ENCODE assay signal across 8 cellular contexts in the genomic region with DNA sequence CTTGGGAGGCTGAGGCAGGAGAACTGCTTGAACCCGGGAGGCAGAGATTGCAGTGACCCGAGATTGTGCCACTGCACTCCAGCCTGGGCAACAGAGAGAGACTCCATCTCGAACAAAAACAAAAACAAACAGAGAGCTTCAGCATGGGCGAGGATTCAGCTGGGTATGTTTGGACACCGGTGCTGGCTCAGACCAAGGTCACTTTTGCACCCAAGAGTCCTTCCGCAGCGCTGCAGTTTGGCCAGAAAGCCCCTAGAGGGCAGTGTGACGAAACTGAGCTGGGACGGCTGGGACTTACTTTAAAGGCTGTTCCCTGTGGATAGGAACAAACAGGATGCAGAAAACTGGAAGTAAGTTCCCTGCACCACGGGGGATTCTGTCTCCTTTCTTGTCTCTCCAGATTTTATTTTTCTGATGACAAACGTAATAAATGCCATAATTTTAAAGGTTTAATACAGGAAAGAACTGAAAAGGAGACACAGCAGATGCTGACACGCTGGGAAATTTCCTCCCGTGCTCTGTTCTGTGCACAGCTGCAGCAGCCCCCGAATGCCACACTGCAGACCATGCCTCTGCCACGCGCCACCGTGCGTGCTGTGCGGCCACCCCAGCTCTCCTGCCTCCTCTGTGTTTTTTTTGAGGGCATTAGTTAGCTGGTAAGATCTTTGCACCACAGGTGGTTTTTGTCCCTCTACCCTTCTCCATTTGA. TPM values are rescaled to one million over a fixed set of nuclear protein-coding genes. Genes with fewer than 3 reads are reported as not detected.
DNase-seq lines count a peak whose midpoint lies in the region; ATAC-seq, FAIRE-seq and TF ChIP-seq lines count a peak whose summit lies in the region.

No MANE protein-coding gene starts in this region.

- CTCF ChIA-PET in T-cell (lab: Charles Lee) = interaction anchor here (0.6 to 1.9 kb wide), 11 partner anchors 11 to 106 kb away, joined by 3 to 12 read pairs (median 4); no protein-coding TSS in a partner anchor

- TF ChIP-seq CTCF in astrocyte (IDR thresholded peaks at IDR 0.05; ENCODE audit: insufficient read depth, low read depth, low read length) = peak; percentile 94

- H3K27ac Mint-ChIP-seq in T-cell = peak overlapping the region in 1 of 2 donors; percentile 52
- no peak overlapping the region for H3K27ac Mint-ChIP-seq in astrocyte (ENCODE audit: unreplicated experiment)

- no peak overlapping the region for H3K9ac ChIP-seq in astrocyte (ENCODE audit: low read length)

- H3K4me2 ChIP-seq in astrocyte (ENCODE audit: low read length) = peak overlapping the region; percentile 57

- H2AFZ ChIP-seq in astrocyte (ENCODE audit: low read depth, low read length) = no peak overlapping the region

- H3K27me3 Mint-ChIP-seq in T-cell = peaks cover 0 to 2% of the 10 kb centered on the region in 2 donors
- H3K27me3 Mint-ChIP-seq in astrocyte (ENCODE audit: low read depth, unreplicated experiment) = no peaks in the 10 kb centered on the region

- peaks cover 17% of the 10 kb centered on the region for H3K79me2 ChIP-seq in astrocyte (ENCODE audit: insufficient read depth, low read length)

- peaks cover 17% of the 10 kb centered on the region for H3K36me3 ChIP-seq in astrocyte (ENCODE audit: insufficient read depth, low read length)

- H3K36me3 Mint-ChIP-seq in T-cell (no peaks in the 10 kb centered on the region), astrocyte (ENCODE audit: low read depth, unreplicated experiment) (peaks cover 15% of the 10 kb centered on the region)

- peak; percentile 65 to 76 (median 68) for ATAC-seq in T-cell (replicated peaks in 1 of 4)
- ATAC-seq in HG03280 (IDR thresholded peaks at IDR 0.05; ENCODE audit: unreplicated experiment) = no peak
- no peak for ATAC-seq in GM19455 (IDR thresholded peaks at IDR 0.05; ENCODE audit: unreplicated experiment)

- no peak overlapping the region for H3K27ac ChIP-seq in astrocyte (ENCODE audit: low read depth, low read length)

- no peak overlapping the region for H3K4me3 Mint-ChIP-seq in T-cell
- H3K4me3 Mint-ChIP-seq in astrocyte (ENCODE audit: unreplicated experiment) = peak overlapping the region; percentile 54

- H4K20me1 ChIP-seq in astrocyte (ENCODE audit: insufficient read depth, low read length) = peaks cover 4% of the 10 kb centered on the region

- H3K4me3 ChIP-seq in astrocyte (ENCODE audit: insufficient read depth, low read depth, low read length) (no peak overlapping the region), skeletal muscle cell (ENCODE audit: low read depth, low read length) (no peak overlapping the region)

- H3K4me1 ChIP-seq in astrocyte (ENCODE audit: insufficient read depth, low read length) = peaks cover 34% of the 10 kb centered on the region

- FAIRE-seq in astrocyte (lab: Jason Lieb, UNC) = no peak

- POLR2A ChIA-PET in T-cell (lab: Charles Lee) = interaction anchor here in 1 of 2 donors (0.6 kb wide), 1 partner anchor 13 kb away, joined by 3 read pairs; no protein-coding TSS in a partner anchor

- in situ Hi-C loops in G401 (cut with HindIII; ENCODE audit: low sequenced_read_pairs) = no loop called here

- H3K4me1 Mint-ChIP-seq in T-cell (peaks cover 0 to 4% (median 3%) of the 10 kb centered on the region in 3 donors), astrocyte (ENCODE audit: low read depth, unreplicated experiment) (peaks cover 10% of the 10 kb centered on the region)

- no peaks in the 10 kb centered on the region for H3K9me3 ChIP-seq in astrocyte (ENCODE audit: insufficient read depth, low read depth, low read length)

- H3K27me3 ChIP-seq in astrocyte (ENCODE audit: insufficient read depth, low read length) = no peaks in the 10 kb centered on the region

- no peaks in the 10 kb centered on the region for H3K9me3 Mint-ChIP-seq in T-cell
- peaks cover 4% of the 10 kb centered on the region for H3K9me3 Mint-ChIP-seq in astrocyte (ENCODE audit: unreplicated experiment)

- peak; percentile 82 for DNase-seq in G401 (ENCODE audit: low spot score)
- peak; percentile 31 for DNase-seq in NCI-H1048 (lab: John Stamatoyannopoulos, UW)
- DNase-seq in T-cell = peak in 26 of 34 experiments; percentile 10 to 67 (median 47)
- DNase-seq in astrocyte (ENCODE audit: low read depth) = peak; percentile 25
- DNase-seq in hepatic stellate cell (ENCODE audit: low spot score) = peak; percentile 74
- peak; percentile 27 for DNase-seq in skeletal muscle cell (ENCODE audit: low read depth)

RNA-seq across cellular contexts. Expression of gene USP36, which starts 25.2 kb away (rescaled TPM):
- 10.1 and 10.4 TPM in 2 replicates for total RNA-seq in G401 (2014; rRNA removed; shearing (Covaris generic))
- total RNA-seq in T-cell = 100 to 1,000 TPM; 132 to 487 (median 143) TPM
- 48.1 and 51.0 TPM in 2 replicates for total RNA-seq in astrocyte

RNA-seq across cellular contexts. Expression of gene CEP295NL, which starts 37.2 kb away (rescaled TPM):
- total RNA-seq in G401 (2014; rRNA removed; shearing (Covaris generic)) = 0.37 TPM in 1 of 2 replicates, not detected in the other
- 1 to 10 TPM in 2 of 5 donors, under 1 TPM in 3; 0.28 to 3.1 (median 0.41) TPM for total RNA-seq in T-cell
- 1.3 and 1.6 TPM in 2 replicates for total RNA-seq in astrocyte

RNA-seq across cellular contexts. Expression of gene TIMP2, which starts 59.4 kb away (rescaled TPM):
- 32.4 and 37.5 TPM in 2 replicates for total RNA-seq in G401 (2014; rRNA removed; shearing (Covaris generic))
- total RNA-seq in T-cell = 1 to 10 TPM; 5.1 to 6.7 (median 6.5) TPM
- 184 and 187 TPM in 2 replicates for total RNA-seq in astrocyte

Comparison
In these comparisons a context has a peak if more than half of its experiments do, and no peak if none do; other contexts are left out.
1. DNase-seq: peak in every context shown above with its lines; median percentile 82 in G401; 74 in hepatic stellate cell; 47 in T-cell; 31 in NCI-H1048; 27 in skeletal muscle cell; 25 in astrocyte.
2. ATAC-seq: peak in T-cell (4 of 4); none in HG03280 (single experiment) and GM19455 (single experiment).